In the genomic region with DNA sequence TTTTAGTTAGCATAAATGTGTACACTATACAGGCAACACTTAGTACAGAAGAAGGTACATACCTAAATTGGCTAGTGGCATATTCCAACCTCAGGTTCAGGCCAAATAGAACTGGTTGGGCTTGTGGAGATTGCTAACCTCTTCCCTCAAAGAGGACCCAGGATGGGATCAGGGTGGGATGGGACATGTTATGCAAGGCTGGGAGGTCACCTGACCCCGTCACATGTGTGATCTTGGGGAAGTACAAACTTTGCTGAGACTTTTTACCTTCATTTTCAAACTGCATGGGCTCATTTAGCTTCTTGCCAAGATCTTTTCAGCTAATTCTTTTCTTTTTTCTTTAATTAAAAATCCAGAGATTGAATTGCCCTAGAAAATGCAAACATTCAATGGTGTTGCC, we compare ENCODE assay signal across 28 cellular contexts. TPM values are rescaled to one million over a fixed set of nuclear protein-coding genes. Genes with fewer than 3 reads are reported as not detected.
"Had no signal": no experiment of that assay in that cellular context is flagged by ENCODE, and none has a peak within 500 bp of the region (broad histone marks: within the 10 kb centered on the region; RNA-seq: fewer than 3 reads in every experiment).

No MANE protein-coding gene starts in this region.

- H3K4me3 ChIP-seq: hepatocyte, lower lobe of right lung, neural progenitor cell, skin epidermis, stomach, suprapubic skin, thoracic aorta, tibial nerve, uterus had no signal

- H3K36me3 ChIP-seq: lower lobe of right lung, neural progenitor cell, neutrophil, stomach, suprapubic skin, thoracic aorta, tibial nerve, uterus had no signal

- H3K9ac ChIP-seq: neural progenitor cell, parathyroid adenoma had no signal

- H3K27ac ChIP-seq: hepatocyte, lower lobe of right lung, neural progenitor cell, neutrophil, parathyroid adenoma, stomach, thoracic aorta had no signal

- ATAC-seq: left cardiac atrium; left lobe of liver; lower lobe of right lung; naive thymus-derived CD8-positive, alpha-beta T cell; right cardiac atrium; sciatic nerve; stimulated activated naive B cell treated with anti-CD40 and anti-IgM and Interleukin-4, amounts not matched to agents 10 μg/mL and 1 μg/mL and 100 μg/mL, for 72 hours; stimulated activated naive CD8-positive, alpha-beta T cell treated with anti-CD3 and anti-CD28 coated beads, Interleukin-15, Interleukin-2, amounts not matched to agents 100 U/mL and 50 U/mL, for 24 hours had no signal

- FAIRE-seq: keratinocyte had no signal

- H3K9me3 ChIP-seq: lower lobe of right lung, neutrophil, stomach, suprapubic skin, thoracic aorta, tibial nerve, uterus had no signal

- H3K79me2 ChIP-seq: hepatocyte, parathyroid adenoma had no signal

- H3K4me2 ChIP-seq: hepatocyte, neural progenitor cell had no signal

- DNase-seq: kidney glomerular epithelial cell; left cardiac atrium; lower lobe of right lung; mammary epithelial cell; mesenchymal stem cell; naive thymus-derived CD8-positive, alpha-beta T cell; nephron progenitor cell; occipital lobe; right cardiac atrium; stimulated activated CD4-positive, alpha-beta T cell treated with anti-CD3 and anti-CD28 coated beads, Interleukin-12 subunit alpha, Interleukin-12 subunit beta, amount 100 ng/mL, for 4 hours; stimulated activated CD4-positive, alpha-beta T cell treated with anti-CD3 and anti-CD28 coated beads, Interleukin-15, amount 100 ng/mL, for 24 hours; stimulated activated CD4-positive, alpha-beta T cell treated with anti-CD3 and anti-CD28 coated beads, Interleukin-2, amount 100 ng/mL, for 24 hours; stimulated activated CD4-positive, alpha-beta T cell treated with anti-CD3 and anti-CD28 coated beads, Interleukin-4, amount 100 ng/mL, for 1 hour; stimulated activated naive B cell treated with anti-CD40 and anti-IgM and Interleukin-4, amounts not matched to agents 10 μg/mL and 1 μg/mL and 100 μg/mL, for 72 hours; stimulated activated naive CD8-positive, alpha-beta T cell treated with anti-CD3 and anti-CD28 coated beads, Interleukin-15, Interleukin-2, amounts not matched to agents 100 U/mL and 50 U/mL, for 24 hours; stomach; uterus had no signal

- H3K27me3 ChIP-seq: hepatocyte, neural progenitor cell, neutrophil, stomach, suprapubic skin, tibial nerve, uterus had no signal

- H3K4me1 ChIP-seq: parathyroid adenoma had no signal

- H2AFZ ChIP-seq: hepatocyte, neural progenitor cell, parathyroid adenoma had no signal

RNA-seq across cellular contexts. Expression of a gene that starts 36.9 kb away (rescaled TPM):
- total RNA-seq: naive thymus-derived CD8-positive, alpha-beta T cell had no signal
- polyA plus RNA-seq: naive thymus-derived CD8-positive, alpha-beta T cell had no signal
